ENCODE assay signal across 8 cellular contexts in genomic region chr17:81094224-81094743, GRCh38. TPM values are rescaled to one million over a fixed set of nuclear protein-coding genes. Genes with fewer than 3 reads are reported as not detected.
DNase-seq lines count a peak whose midpoint lies in the region; ATAC-seq and TF ChIP-seq lines count a peak whose summit lies in the region.

No MANE protein-coding gene starts in this region.

- DNase-seq in activated T-cell treated with anti-CD3 and anti-CD28 coated beads, Interleukin-2, amount 50 U/mL, for 72 hours: no peak
- no peak for DNase-seq in activated T-cell treated with anti-CD3 and anti-CD28 coated beads, Interleukin-2, amount 50 U/mL, for 4 hours
- DNase-seq in adrenal gland: no peak
- DNase-seq in transverse colon: no peak
- DNase-seq in NCI-H146 (lab: John Stamatoyannopoulos, UW): no peak
- DNase-seq in HEK293T (ENCODE audit: extremely low spot score): no peak

- H3K27me3 ChIP-seq in adrenal gland: no peaks in the 10 kb centered on the region
- H3K27me3 ChIP-seq in liver (ENCODE audit: control insufficient read depth in 4 of 4, insufficient read depth in 4 of 4, low read length in 3 of 4): no peaks in the 10 kb centered on the region
- H3K27me3 ChIP-seq in transverse colon: no peaks in the 10 kb centered on the region

- peak overlapping the region; percentile 15 to 44 for H3K4me3 Mint-ChIP-seq in activated T-cell treated with anti-CD3 and anti-CD28 coated beads, Interleukin-2, amount 50 U/mL, for 72 hours
- H3K4me3 Mint-ChIP-seq in activated T-cell treated with anti-CD3 and anti-CD28 coated beads, Interleukin-2, amount 50 U/mL, for 4 hours: no peak overlapping the region

- CTCF ChIA-PET in HEK293T (lab: Yijun Ruan, JAX): interaction anchor here (0.6 to 1.2 kb wide), 2 partner anchors 14 to 71 kb away, joined by 3 to 9 read pairs; no protein-coding TSS in a partner anchor

- H3K9me3 ChIP-seq in adrenal gland (replicated peaks in 1 of 3) (no peaks in the 10 kb centered on the region), liver (ENCODE audit: control insufficient read depth in 4 of 4, low read length in 3 of 4) (no peaks in the 10 kb centered on the region), transverse colon (no peaks in the 10 kb centered on the region)

- 69 to 88% (median 79%) methylated on average over 6 to 10 of the region's 10 CpGs for WGBS in adrenal gland, 4 donors
- 89% methylated on average over 10 of the region's 10 CpGs for WGBS in liver
- WGBS in transverse colon (ENCODE audit: low coverage in 1 of 2), 2 donors: 57% methylated on average over 9 of the region's 10 CpGs; no CpG with 5 or more reads in 1 of the 2 donors

- no peak for TF ChIP-seq EP300 in transverse colon (IDR thresholded peaks at IDR 0.05; ENCODE audit: low read depth)

- intact Hi-C loops in adrenal gland (cut with DNase I): no loop called here
- intact Hi-C loops in transverse colon (cut with DNase I; ENCODE audit: low total_unique reads): loop anchor here (2.0 kb wide), 1 partner anchor 103 kb away; the partner anchor contains the start of gene CHMP6

- peak overlapping the region in 3 of 5 donors; percentile 55 to 93 (median 92) for H3K27ac ChIP-seq in adrenal gland
- peak overlapping the region; percentile 65 to 92 for H3K27ac ChIP-seq in liver (ENCODE audit: low read depth in 1 of 2, low read length in 2 of 2)
- peak overlapping the region; percentile 47 to 76 (median 75) for H3K27ac ChIP-seq in transverse colon

- H3K9me3 Mint-ChIP-seq in activated T-cell treated with anti-CD3 and anti-CD28 coated beads, Interleukin-2, amount 50 U/mL, for 72 hours: no peaks in the 10 kb centered on the region
- H3K9me3 Mint-ChIP-seq in activated T-cell treated with anti-CD3 and anti-CD28 coated beads, Interleukin-2, amount 50 U/mL, for 4 hours: no peaks in the 10 kb centered on the region

- TF ChIP-seq POLR2A in adrenal gland (IDR thresholded peaks at IDR 0.05): no peak
- TF ChIP-seq POLR2A in transverse colon (IDR thresholded peaks at IDR 0.05): no peak

- no peaks in the 10 kb centered on the region for H3K27me3 Mint-ChIP-seq in activated T-cell treated with anti-CD3 and anti-CD28 coated beads, Interleukin-2, amount 50 U/mL, for 72 hours (ENCODE audit: low read depth)
- no peaks in the 10 kb centered on the region for H3K27me3 Mint-ChIP-seq in activated T-cell treated with anti-CD3 and anti-CD28 coated beads, Interleukin-2, amount 50 U/mL, for 4 hours (ENCODE audit: low read depth)

- TF ChIP-seq CTCF in adrenal gland (IDR thresholded peaks at IDR 0.05) (peak in 1 of 6 experiments; percentile 20), liver (IDR thresholded peaks at IDR 0.05; ENCODE audit: low read depth, low read length, missing input control) (no peak), transverse colon (IDR thresholded peaks at IDR 0.05) (no peak)

- H3K27ac Mint-ChIP-seq in activated T-cell treated with anti-CD3 and anti-CD28 coated beads, Interleukin-2, amount 50 U/mL, for 72 hours: no peak overlapping the region

- POLR2A ChIA-PET in HEK293T (lab: Yijun Ruan, JAX): interaction anchor here (0.5 to 1.8 kb wide), 3 partner anchors 59 to 640 kb away, joined by 3 to 8 read pairs (median 3); no protein-coding TSS in a partner anchor

- H3K4me1 Mint-ChIP-seq in activated T-cell treated with anti-CD3 and anti-CD28 coated beads, Interleukin-2, amount 50 U/mL, for 72 hours (ENCODE audit: low read depth): peaks cover 32% of the 10 kb centered on the region
- peaks cover 45% of the 10 kb centered on the region for H3K4me1 Mint-ChIP-seq in activated T-cell treated with anti-CD3 and anti-CD28 coated beads, Interleukin-2, amount 50 U/mL, for 4 hours (ENCODE audit: low read depth)

- H3K36me3 ChIP-seq in adrenal gland (replicated peaks in 1 of 2) (no peaks in the 10 kb centered on the region), liver (ENCODE audit: control insufficient read depth in 4 of 4, insufficient read depth in 3 of 4, low read depth in 1 of 4, low read length in 3 of 4) (peaks cover 0 to 2% (median 0%) of the 10 kb centered on the region in 4 donors), transverse colon (no peaks in the 10 kb centered on the region)

- H3K4me3 ChIP-seq in adrenal gland (no peak overlapping the region), liver (ENCODE audit: low read depth in 1 of 3, low read length in 3 of 3) (no peak overlapping the region), transverse colon (no peak overlapping the region)

- H3K36me3 Mint-ChIP-seq in activated T-cell treated with anti-CD3 and anti-CD28 coated beads, Interleukin-2, amount 50 U/mL, for 72 hours (ENCODE audit: insufficient read depth in 2 of 2): no peaks in the 10 kb centered on the region
- no peaks in the 10 kb centered on the region for H3K36me3 Mint-ChIP-seq in activated T-cell treated with anti-CD3 and anti-CD28 coated beads, Interleukin-2, amount 50 U/mL, for 4 hours (ENCODE audit: insufficient read depth)

- peaks cover 16 to 38% of the 10 kb centered on the region in 2 donors for H3K4me1 ChIP-seq in adrenal gland (replicated peaks in 1 of 2)
- peaks cover 11 to 72% (median 50%) of the 10 kb centered on the region in 4 donors for H3K4me1 ChIP-seq in liver (ENCODE audit: control insufficient read depth in 4 of 4, insufficient read depth in 4 of 4, low read length in 3 of 4)
- peaks cover 22 to 53% (median 45%) of the 10 kb centered on the region in 4 donors for H3K4me1 ChIP-seq in transverse colon

- in situ Hi-C loops in transverse colon (cut with MboI; ENCODE audit: low pct_ligation_motif_present in 1 of 4, low pct_unique_long_range_greater_than_20kb in 1 of 4, low sequenced_read_pairs in 3 of 4): loop anchor here in 2 of 4 donors (10.0 kb wide), 1 partner anchor 69 kb away; no protein-coding TSS in a partner anchor

- no peak overlapping the region for H3K9ac ChIP-seq in liver (ENCODE audit: low read depth in 1 of 2, low read length in 2 of 2)

- no peak for ATAC-seq in activated T-cell treated with anti-CD3 and anti-CD28 coated beads, Interleukin-2, amount 50 U/mL, for 72 hours (replicated peaks in 1 of 2)
- no peak for ATAC-seq in activated T-cell treated with anti-CD3 and anti-CD28 coated beads, Interleukin-2, amount 50 U/mL, for 4 hours
- no peak for ATAC-seq in HG02852 (IDR thresholded peaks at IDR 0.05; ENCODE audit: unreplicated experiment)

- TF ChIP-seq RAD21 in liver (IDR thresholded peaks at IDR 0.05): no peak

TF ChIP-seq in liver, 16 proteins besides CTCF, POLR2A, EP300 and RAD21 (continues in another document):
- TF ChIP-seq, protein P1, sequence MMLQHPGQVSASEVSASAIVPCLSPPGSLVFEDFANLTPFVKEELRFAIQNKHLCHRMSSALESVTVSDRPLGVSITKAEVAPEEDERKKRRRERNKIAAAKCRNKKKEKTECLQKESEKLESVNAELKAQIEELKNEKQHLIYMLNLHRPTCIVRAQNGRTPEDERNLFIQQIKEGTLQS (IDR thresholded peaks at IDR 0.05): no peak
- TF ChIP-seq HNF4G (IDR thresholded peaks at IDR 0.05): no peak
- TF ChIP-seq RXRA (IDR thresholded peaks at IDR 0.05): no peak
- no peak for TF ChIP-seq SP1 (IDR thresholded peaks at IDR 0.05)

TF ChIP-seq in HEK293T, 16 proteins besides CTCF, POLR2A, EP300 and RAD21:
- TF ChIP-seq FOXM1 (IDR thresholded peaks at IDR 0.05; ENCODE audit: borderline replicate concordance) (no peak), FOXA1 (IDR thresholded peaks at IDR 0.05) (no peak), NFRKB (IDR thresholded peaks at IDR 0.05) (no peak), BHLHE40 (IDR thresholded peaks at IDR 0.05; ENCODE audit: borderline replicate concordance) (no peak), CTBP1 (IDR thresholded peaks at IDR 0.05; ENCODE audit: borderline replicate concordance) (no peak), L3MBTL2 (conservative IDR thresholded peaks at IDR 0.05) (no peak), SP1 (IDR thresholded peaks at IDR 0.05) (no peak), ELF4 (IDR thresholded peaks at IDR 0.05) (no peak), HDGF (IDR thresholded peaks at IDR 0.05; ENCODE audit: borderline replicate concordance) (no peak), ZNF384 (IDR thresholded peaks at IDR 0.05) (no peak), SUZ12 (IDR thresholded peaks at IDR 0.05) (no peak), LEF1 (IDR thresholded peaks at IDR 0.05; ENCODE audit: borderline replicate concordance) (no peak), ARNT (IDR thresholded peaks at IDR 0.05) (no peak), FOXK2 (IDR thresholded peaks at IDR 0.05) (no peak), TARDBP (IDR thresholded peaks at IDR 0.05) (no peak)
- TF ChIP-seq, protein P2, sequence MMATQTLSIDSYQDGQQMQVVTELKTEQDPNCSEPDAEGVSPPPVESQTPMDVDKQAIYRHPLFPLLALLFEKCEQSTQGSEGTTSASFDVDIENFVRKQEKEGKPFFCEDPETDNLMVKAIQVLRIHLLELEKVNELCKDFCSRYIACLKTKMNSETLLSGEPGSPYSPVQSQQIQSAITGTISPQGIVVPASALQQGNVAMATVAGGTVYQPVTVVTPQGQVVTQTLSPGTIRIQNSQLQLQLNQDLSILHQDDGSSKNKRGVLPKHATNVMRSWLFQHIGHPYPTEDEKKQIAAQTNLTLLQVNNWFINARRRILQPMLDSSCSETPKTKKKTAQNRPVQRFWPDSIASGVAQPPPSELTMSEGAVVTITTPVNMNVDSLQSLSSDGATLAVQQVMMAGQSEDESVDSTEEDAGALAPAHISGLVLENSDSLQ (IDR thresholded peaks at IDR 0.05): no peak

RNA-seq across cellular contexts. Expression of gene BAIAP2, which starts 59.3 kb away (rescaled TPM):
- total RNA-seq in activated T-cell treated with anti-CD3 and anti-CD28 coated beads, Interleukin-2, amount 50 U/mL, for 72 hours: 1 to 10 TPM; 8.7 TPM
- 1 to 10 TPM; 4.7 to 9.2 (median 7.4) TPM for total RNA-seq in activated T-cell treated with anti-CD3 and anti-CD28 coated beads, Interleukin-2, amount 50 U/mL, for 4 hours
- total RNA-seq in adrenal gland (10 to 100 TPM in 7 of 8 donors, 1 to 10 TPM in 1; 7.8 to 19.9 (median 15.3) TPM), liver (10 to 100 TPM in 1 of 2 donors, 1 to 10 TPM in 1; 8.1 to 42.5 TPM), transverse colon (10 to 100 TPM; 11.7 to 62.1 (median 39.6) TPM)
- polyA plus RNA-seq in adrenal gland (10 to 100 TPM in 2 of 3 donors, 1 to 10 TPM in 1; 8.7 to 33.4 (median 12.1) TPM), liver (10 to 100 TPM; 47.3 to 61.3 TPM)
